30 cellular contexts compared by ENCODE assay signal in the genomic region with DNA sequence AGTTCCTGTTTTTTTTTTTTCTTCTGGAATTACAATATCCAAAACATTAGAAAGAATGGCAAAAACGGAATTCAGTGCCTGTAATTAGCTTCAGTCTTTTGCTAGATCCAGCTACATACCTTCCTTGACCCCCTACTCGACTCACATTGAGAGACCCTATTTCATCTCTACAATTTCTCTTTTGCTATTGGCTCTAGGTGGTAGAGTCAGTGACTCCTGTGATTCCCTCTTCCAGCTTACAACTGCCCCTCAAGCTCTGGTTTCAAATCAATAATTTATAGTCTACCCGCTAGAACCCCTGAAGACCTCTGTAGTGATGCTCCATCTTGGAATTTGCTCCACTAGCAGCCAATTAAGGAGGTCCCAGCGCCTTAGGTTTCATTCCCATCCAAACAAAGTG.
"Had no signal": no experiment of that assay in that cellular context is flagged by ENCODE, and none has a peak within 500 bp of the region (broad histone marks: within the 10 kb centered on the region; RNA-seq: fewer than 3 reads in every experiment).

No MANE protein-coding gene starts in this region.

- H3K4me1 ChIP-seq: pancreas, psoas muscle, suprapubic skin, testis, tibial artery, transverse colon, upper lobe of right lung, uterus had no signal

- DNase-seq: naive thymus-derived CD8-positive, alpha-beta T cell; nephron progenitor cell; nucleus accumbens; pancreas; psoas muscle; right cardiac atrium; spleen; stimulated activated CD4-positive, alpha-beta T cell treated with anti-CD3 and anti-CD28 coated beads, Interleukin-12 subunit alpha, Interleukin-12 subunit beta, amount 100 ng/mL, for 4 hours; stimulated activated CD4-positive, alpha-beta T cell treated with anti-CD3 and anti-CD28 coated beads, Interleukin-1b, Interleukin-23, amount 100 ng/mL, for 48 hours; stimulated activated CD4-positive, alpha-beta T cell treated with anti-CD3 and anti-CD28 coated beads, Interleukin-4, amount 100 ng/mL, for 1 hour; stimulated activated CD4-positive, alpha-beta T cell treated with anti-CD3 and anti-CD28 coated beads, Interleukin-4, amount 100 ng/mL, for 4 hours; stimulated activated CD8-positive, alpha-beta memory T cell treated with anti-CD3 and anti-CD28 coated beads, Interleukin-4, amount 100 ng/mL, for 48 hours; stimulated activated naive CD4-positive, alpha-beta T cell; stimulated activated naive CD8-positive, alpha-beta T cell treated with anti-CD3 and anti-CD28 coated beads, Interleukin-15, amount 100 ng/mL, for 72 hours; stimulated activated naive CD8-positive, alpha-beta T cell treated with anti-CD3 and anti-CD28 coated beads, Interleukin-15, Interleukin-2, amounts not matched to agents 100 U/mL and 50 U/mL, for 24 hours; substantia nigra; testis; tibial artery; transverse colon; upper lobe of right lung; uterus had no signal

- H3K27me3 Mint-ChIP-seq: stimulated activated naive CD8-positive, alpha-beta T cell treated with anti-CD3 and anti-CD28 coated beads, Interleukin-15, amount 100 ng/mL, for 72 hours; type B pancreatic cell had no signal

- H3K9me3 Mint-ChIP-seq: naive thymus-derived CD8-positive, alpha-beta T cell; natural killer cell treated with Interleukin-12 subunit alpha and Interleukin-12 subunit beta and Interleukin-15 and Interleukin-18, amount 100 ng/mL, for 72 hours; nephron progenitor cell; stimulated activated memory B cell treated with anti-CD40 and anti-IgM and Interleukin-4, amounts not matched to agents 10 μg/mL and 1 μg/mL and 100 μg/mL, for 72 hours; stimulated activated naive CD8-positive, alpha-beta T cell treated with anti-CD3 and anti-CD28 coated beads, Interleukin-15, amount 100 ng/mL, for 72 hours; type B pancreatic cell had no signal

- H3K4me3 ChIP-seq: pancreas, psoas muscle, skin epidermis, smooth muscle cell, spleen, suprapubic skin, testis, tibial artery, transverse colon, upper lobe of right lung, uterus had no signal

- H3K27me3 ChIP-seq: neutrophil, pancreas, spleen, suprapubic skin, testis, tibial artery, transverse colon, upper lobe of right lung, uterus had no signal

- H3K4me2 ChIP-seq: smooth muscle cell had no signal

- H3K27ac ChIP-seq: neutrophil, pancreas, psoas muscle, skin epidermis, spleen, suprapubic skin, testis, tibial artery, transverse colon, upper lobe of right lung, uterus had no signal

- H3K36me3 ChIP-seq: neutrophil, pancreas, spleen, suprapubic skin, tibial artery, transverse colon, upper lobe of right lung, uterus had no signal

- H3K36me3 Mint-ChIP-seq: naive thymus-derived CD8-positive, alpha-beta T cell; natural killer cell treated with Interleukin-12 subunit alpha and Interleukin-12 subunit beta and Interleukin-15 and Interleukin-18, amount 100 ng/mL, for 72 hours; stimulated activated memory B cell treated with anti-CD40 and anti-IgM and Interleukin-4, amounts not matched to agents 10 μg/mL and 1 μg/mL and 100 μg/mL, for 72 hours; type B pancreatic cell had no signal

- H3K27ac Mint-ChIP-seq: naive thymus-derived CD8-positive, alpha-beta T cell; natural killer cell treated with Interleukin-12 subunit alpha and Interleukin-12 subunit beta and Interleukin-15 and Interleukin-18, amount 100 ng/mL, for 72 hours; nephron progenitor cell; stimulated activated memory B cell treated with anti-CD40 and anti-IgM and Interleukin-4, amounts not matched to agents 10 μg/mL and 1 μg/mL and 100 μg/mL, for 72 hours; stimulated activated naive CD8-positive, alpha-beta T cell treated with anti-CD3 and anti-CD28 coated beads, Interleukin-15, amount 100 ng/mL, for 72 hours; type B pancreatic cell had no signal

- FAIRE-seq: pancreas had no signal

- H3K4me1 Mint-ChIP-seq: neural crest cell had no signal

- ATAC-seq: naive thymus-derived CD8-positive, alpha-beta T cell; natural killer cell treated with Interleukin-12 subunit alpha and Interleukin-12 subunit beta and Interleukin-15 and Interleukin-18, amount 100 ng/mL, for 72 hours; pancreas; psoas muscle; right cardiac atrium; sciatic nerve; stimulated activated memory B cell treated with anti-CD40 and anti-IgM and Interleukin-4, amounts not matched to agents 10 μg/mL and 1 μg/mL and 100 μg/mL, for 72 hours; stimulated activated naive CD8-positive, alpha-beta T cell treated with anti-CD3 and anti-CD28 coated beads, Interleukin-15, amount 100 ng/mL, for 72 hours; stimulated activated naive CD8-positive, alpha-beta T cell treated with anti-CD3 and anti-CD28 coated beads, Interleukin-15, Interleukin-2, amounts not matched to agents 100 U/mL and 50 U/mL, for 24 hours; upper lobe of right lung had no signal

- H3K9me3 ChIP-seq: neutrophil, pancreas, psoas muscle, spleen, suprapubic skin, testis, tibial artery, transverse colon, upper lobe of right lung, uterus had no signal

- H3K4me3 Mint-ChIP-seq: naive thymus-derived CD8-positive, alpha-beta T cell; natural killer cell treated with Interleukin-12 subunit alpha and Interleukin-12 subunit beta and Interleukin-15 and Interleukin-18, amount 100 ng/mL, for 72 hours; nephron progenitor cell; neural crest cell; stimulated activated memory B cell treated with anti-CD40 and anti-IgM and Interleukin-4, amounts not matched to agents 10 μg/mL and 1 μg/mL and 100 μg/mL, for 72 hours; stimulated activated naive CD8-positive, alpha-beta T cell treated with anti-CD3 and anti-CD28 coated beads, Interleukin-15, amount 100 ng/mL, for 72 hours; type B pancreatic cell had no signal
